Comparison of ENCODE assay signal across 8 cellular contexts in the genomic region with DNA sequence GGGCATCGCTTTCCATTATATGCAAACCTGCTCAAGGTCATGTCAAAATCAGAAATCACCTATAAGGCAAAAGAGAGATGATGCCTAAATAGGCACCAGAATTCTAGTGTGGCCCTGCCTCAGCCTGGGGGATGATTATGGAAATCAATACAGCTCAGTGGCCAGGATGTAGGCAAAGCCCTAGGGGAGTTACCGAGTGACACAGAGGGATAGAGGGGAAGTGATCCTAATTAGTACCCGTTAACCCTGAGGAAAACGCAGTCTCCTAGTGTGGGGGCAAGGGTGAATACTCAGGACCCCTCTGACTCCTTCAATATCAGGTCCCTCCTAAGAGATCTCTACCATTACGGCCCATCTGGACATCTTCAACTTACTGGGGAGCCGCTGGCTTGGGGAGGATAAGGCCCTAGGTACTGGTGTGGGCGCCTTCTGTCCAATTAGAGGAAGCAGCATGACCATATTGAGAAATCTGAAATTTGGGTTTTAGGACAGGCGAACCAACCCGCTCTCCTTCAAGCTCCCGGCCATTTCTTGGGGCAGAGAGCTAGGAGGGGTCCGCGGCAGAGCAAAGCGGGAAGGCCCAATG. TPM values are rescaled to one million over a fixed set of nuclear protein-coding genes. Genes with fewer than 3 reads are reported as not detected.
DNase-seq lines count a peak whose midpoint lies in the region; ATAC-seq and TF ChIP-seq lines count a peak whose summit lies in the region.

No MANE protein-coding gene starts in this region.

- peak overlapping the region; percentile 84 for H3K4me3 Mint-ChIP-seq in T-helper 2 cell treated with Interferon-gamma antibody and Interleukin-4, amounts not matched to agents 5 μg/mL and 100 μg/mL, for 36 hours
- peak overlapping the region; percentile 81 for H3K4me3 Mint-ChIP-seq in central memory CD8-positive, alpha-beta T cell

- peaks cover 8% of the 10 kb centered on the region for H3K36me3 Mint-ChIP-seq in T-helper 2 cell treated with Interferon-gamma antibody and Interleukin-4, amounts not matched to agents 5 μg/mL and 100 μg/mL, for 36 hours (ENCODE audit: low read depth)
- H3K36me3 Mint-ChIP-seq in central memory CD8-positive, alpha-beta T cell (ENCODE audit: insufficient read depth) = peaks cover 9% of the 10 kb centered on the region

- H3K4me3 ChIP-seq in LNCaP clone FGC (ENCODE audit: low read depth, low read length) (peak overlapping the region; percentile 88), lung (peak overlapping the region; percentile 87), urinary bladder (ENCODE audit: low read depth, low read length) (peak overlapping the region; percentile 95)

- peaks cover 2% of the 10 kb centered on the region for H3K27me3 Mint-ChIP-seq in T-helper 2 cell treated with Interferon-gamma antibody and Interleukin-4, amounts not matched to agents 5 μg/mL and 100 μg/mL, for 36 hours (ENCODE audit: low read depth)
- H3K27me3 Mint-ChIP-seq in central memory CD8-positive, alpha-beta T cell = no peaks in the 10 kb centered on the region

- no peak for ATAC-seq in central memory CD8-positive, alpha-beta T cell (replicated peaks; ENCODE audit: extremely low read depth, poor library complexity, severe bottlenecking)
- ATAC-seq in lung (ENCODE audit: insufficient read depth, low FRiP score) = peak; percentile 21
- no peak for ATAC-seq in HG02973 (IDR thresholded peaks at IDR 0.05; ENCODE audit: unreplicated experiment)

- peak overlapping the region; percentile 62 for H3K27ac Mint-ChIP-seq in T-helper 2 cell treated with Interferon-gamma antibody and Interleukin-4, amounts not matched to agents 5 μg/mL and 100 μg/mL, for 36 hours
- peak overlapping the region; percentile 30 for H3K27ac Mint-ChIP-seq in central memory CD8-positive, alpha-beta T cell (ENCODE audit: low read depth)

- WGBS in lung, 2 donors = 20 to 22% methylated on average over 13 of the region's 13 CpGs
- WGBS in urinary bladder = 13% methylated on average over 13 of the region's 13 CpGs

- H3K27me3 ChIP-seq in lung (ENCODE audit: control insufficient read depth, insufficient read depth) = no peaks in the 10 kb centered on the region

- H3K27ac ChIP-seq in lung (ENCODE audit: low read depth in 1 of 2, low read length in 1 of 2) (peak overlapping the region; percentile 52 to 65), urinary bladder (ENCODE audit: low read depth) (peak overlapping the region; percentile 78)

- H3K9me3 Mint-ChIP-seq in T-helper 2 cell treated with Interferon-gamma antibody and Interleukin-4, amounts not matched to agents 5 μg/mL and 100 μg/mL, for 36 hours = no peaks in the 10 kb centered on the region
- H3K9me3 Mint-ChIP-seq in central memory CD8-positive, alpha-beta T cell = no peaks in the 10 kb centered on the region

- H3K9me3 ChIP-seq in lung (ENCODE audit: control insufficient read depth in 2 of 2, insufficient read depth in 1 of 2, low read length in 1 of 2) = no peaks in the 10 kb centered on the region

- no peak for DNase-seq in T-helper 2 cell treated with Interferon-gamma antibody and Interleukin-4, amounts not matched to agents 5 μg/mL and 100 μg/mL, for 36 hours (ENCODE audit: low spot score)
- DNase-seq in T-helper 2 cell = no peak
- no peak for DNase-seq in LNCaP clone FGC (ENCODE audit: low read depth)
- no peak for DNase-seq in central memory CD8-positive, alpha-beta T cell (ENCODE audit: low spot score in 2 of 2)
- no peak for DNase-seq in lung (ENCODE audit: low spot score)
- no peak for DNase-seq in SIG-M5 treated with dmso at 0.1 percent for 504 hours (lab: John Stamatoyannopoulos, UW; ENCODE audit: unreplicated experiment)

- H3K4me1 ChIP-seq in lung (ENCODE audit: control insufficient read depth in 2 of 2, insufficient read depth in 2 of 2, low read length in 2 of 2) (peaks cover 1 to 5% of the 10 kb centered on the region in 2 donors), urinary bladder (ENCODE audit: insufficient read depth) (no peaks in the 10 kb centered on the region)

- peaks cover 5 to 12% of the 10 kb centered on the region in 2 donors for H3K36me3 ChIP-seq in lung (ENCODE audit: control insufficient read depth in 2 of 2, insufficient read depth in 2 of 2, low read length in 2 of 2)
- peaks cover 2% of the 10 kb centered on the region for H3K36me3 ChIP-seq in urinary bladder (ENCODE audit: insufficient read depth)

- H3K4me1 Mint-ChIP-seq in T-helper 2 cell treated with Interferon-gamma antibody and Interleukin-4, amounts not matched to agents 5 μg/mL and 100 μg/mL, for 36 hours (ENCODE audit: low read depth) = peaks cover 13% of the 10 kb centered on the region
- peaks cover 10% of the 10 kb centered on the region for H3K4me1 Mint-ChIP-seq in central memory CD8-positive, alpha-beta T cell

- no peak for TF ChIP-seq CTCF in LNCaP clone FGC (IDR thresholded peaks at IDR 0.05; ENCODE audit: control insufficient read depth, extremely low read depth, insufficient read depth)
- no peak for TF ChIP-seq CTCF in lung (IDR thresholded peaks at IDR 0.05; ENCODE audit: control extremely low read depth, extremely low read depth)

RNA-seq across cellular contexts. Expression of gene NT5C3B, which starts 0.7 kb away (rescaled TPM):
- total RNA-seq in lung = 10 to 100 TPM; 36.5 to 39.4 TPM
- 10 to 100 TPM; 34.9 to 68.5 TPM for polyA plus RNA-seq in lung
- total RNA-seq in urinary bladder = 40.8 TPM
- polyA plus RNA-seq in urinary bladder = 67.9 TPM

RNA-seq across cellular contexts. Expression of gene KLHL10, which starts 2.3 kb away (rescaled TPM):
- total RNA-seq in lung (under 1 TPM in 1 of 2 donors, not detected in 1; 0.09 TPM), urinary bladder (0.48 TPM)
- polyA plus RNA-seq in lung (under 1 TPM; 0.08 to 0.12 TPM), urinary bladder (0.71 TPM)

RNA-seq across cellular contexts. Expression of gene FKBP10, which starts 22.5 kb away (rescaled TPM):
- 10 to 100 TPM; 53.2 to 64.4 TPM for total RNA-seq in lung
- 10 to 100 TPM; 32.6 to 43.3 TPM for polyA plus RNA-seq in lung
- 166 TPM for total RNA-seq in urinary bladder
- polyA plus RNA-seq in urinary bladder = 84.5 TPM

RNA-seq across cellular contexts. Expression of gene P3H4, which starts 23.6 kb away (rescaled TPM):
- total RNA-seq in lung = 10 to 100 TPM; 12.3 to 13.2 TPM
- 1 to 10 TPM; 6.8 to 9.6 TPM for polyA plus RNA-seq in lung
- total RNA-seq in urinary bladder = 32.1 TPM
- polyA plus RNA-seq in urinary bladder = 11.5 TPM

RNA-seq across cellular contexts. Expression of gene KLHL11, which starts 29.9 kb away (rescaled TPM):
- total RNA-seq in lung = 10 to 100 TPM; 12.2 to 27.7 TPM
- 1 to 10 TPM in 1 of 2 donors, under 1 TPM in 1; 0.63 to 1.4 TPM for polyA plus RNA-seq in lung
- total RNA-seq in urinary bladder = 35.0 TPM
- 3.8 TPM for polyA plus RNA-seq in urinary bladder
